ENCODE assay signal across 24 cellular contexts in genomic region chr3:160279657-160280056, GRCh38. TPM values are rescaled to one million over a fixed set of nuclear protein-coding genes. Genes with fewer than 3 reads are reported as not detected.
"Had no signal": no experiment of that assay in that cellular context is flagged by ENCODE, and none has a peak within 500 bp of the region (broad histone marks: within the 10 kb centered on the region; RNA-seq: fewer than 3 reads in every experiment).

No MANE protein-coding gene starts in this region.

- H3K4me3 Mint-ChIP-seq: activated CD4-positive, alpha-beta memory T cell treated with anti-CD3 and anti-CD28 coated beads, Interleukin-2, amount 10 ng/mL, durations not matched to agents 7 days and 5 days; activated CD4-positive, alpha-beta T cell treated with anti-CD3 and anti-CD28 coated beads for 36 hours; activated naive CD4-positive, alpha-beta T cell treated with anti-CD3 and anti-CD28 coated beads for 36 hours; activated naive CD8-positive, alpha-beta T cell; activated T-helper 17 cell treated with anti-CD3 and anti-CD28 coated beads, Interleukin-2, amount 50 U/mL, for 72 hours had no signal

- DNase-seq: activated CD4-positive, alpha-beta memory T cell treated with anti-CD3 and anti-CD28 coated beads, Interleukin-2, amount 10 ng/mL, durations not matched to agents 7 days and 5 days; activated CD4-positive, alpha-beta T cell treated with anti-CD3 and anti-CD28 coated beads for 36 hours; activated CD4-positive, alpha-beta T cell treated with anti-CD3 and anti-CD28 coated beads, Interleukin-2, amount 50 U/mL, for 1 hour; activated gamma-delta T cell; activated naive CD4-positive, alpha-beta T cell treated with anti-CD3 and anti-CD28 coated beads for 36 hours; activated T-cell treated with anti-CD3 and anti-CD28 coated beads for 4 hours; activated T-cell treated with anti-CD3 and anti-CD28 coated beads, Interleukin-2, amount 50 U/mL, for 48 hours; aorta; central memory CD4-positive, alpha-beta T cell; KG1; NCI-H1048; NCI-H1417; NCI-H1694; NCI-H2029; NCI-H2107; NCI-H510A treated with DMSO at 0.1 percent for 48 hours; T-helper 1 cell had no signal

- H3K4me1 Mint-ChIP-seq: activated CD4-positive, alpha-beta memory T cell treated with anti-CD3 and anti-CD28 coated beads, Interleukin-2, amount 10 ng/mL, durations not matched to agents 7 days and 5 days; activated CD4-positive, alpha-beta T cell treated with anti-CD3 and anti-CD28 coated beads for 36 hours; activated T-helper 17 cell treated with anti-CD3 and anti-CD28 coated beads, Interleukin-2, amount 50 U/mL, for 72 hours had no signal

- H3K27me3 Mint-ChIP-seq: activated CD4-positive, alpha-beta memory T cell treated with anti-CD3 and anti-CD28 coated beads, Interleukin-2, amount 10 ng/mL, durations not matched to agents 7 days and 5 days; activated CD4-positive, alpha-beta T cell treated with anti-CD3 and anti-CD28 coated beads for 36 hours; activated naive CD8-positive, alpha-beta T cell; activated T-helper 17 cell treated with anti-CD3 and anti-CD28 coated beads, Interleukin-2, amount 50 U/mL, for 72 hours had no signal

- ATAC-seq: activated CD4-positive, alpha-beta T cell treated with anti-CD3 and anti-CD28 coated beads for 36 hours; activated T-helper 17 cell treated with anti-CD3 and anti-CD28 coated beads, Interleukin-2, amount 50 U/mL, for 72 hours; Right ventricle myocardium inferior had no signal

- H3K27ac ChIP-seq: SK-N-MC, VCaP had no signal

- H3K27ac Mint-ChIP-seq: activated CD4-positive, alpha-beta memory T cell treated with anti-CD3 and anti-CD28 coated beads, Interleukin-2, amount 10 ng/mL, durations not matched to agents 7 days and 5 days; activated CD4-positive, alpha-beta T cell treated with anti-CD3 and anti-CD28 coated beads for 36 hours; activated naive CD4-positive, alpha-beta T cell treated with anti-CD3 and anti-CD28 coated beads for 36 hours; activated naive CD8-positive, alpha-beta T cell; activated T-helper 17 cell treated with anti-CD3 and anti-CD28 coated beads, Interleukin-2, amount 50 U/mL, for 72 hours had no signal

- H3K9me3 Mint-ChIP-seq: activated CD4-positive, alpha-beta memory T cell treated with anti-CD3 and anti-CD28 coated beads, Interleukin-2, amount 10 ng/mL, durations not matched to agents 7 days and 5 days; activated naive CD4-positive, alpha-beta T cell treated with anti-CD3 and anti-CD28 coated beads for 36 hours; activated T-helper 17 cell treated with anti-CD3 and anti-CD28 coated beads, Interleukin-2, amount 50 U/mL, for 72 hours had no signal

- H3K4me3 ChIP-seq: SK-N-MC had no signal

RNA-seq across cellular contexts. Expression of gene C3orf80, which starts 54.4 kb away (rescaled TPM):
- total RNA-seq: activated naive CD4-positive, alpha-beta T cell treated with anti-CD3 and anti-CD28 coated beads for 36 hours; bronchial epithelial cell; OCI-LY7 had no signal
